ENCODE assay signal across 1 cellular context in genomic region chr6:25366785-25367657, GRCh38.
TF ChIP-seq lines count a peak whose summit lies in the region.

No MANE protein-coding gene starts in this region.

TF ChIP-seq in liver, 16 proteins besides CTCF, POLR2A, EP300 and RAD21 (continued from another document):
- TF ChIP-seq REST (IDR thresholded peaks at IDR 0.05), result no peak
- no peak for TF ChIP-seq TAF1 (conservative IDR thresholded peaks at IDR 0.05)
